ENCODE assay signal across 21 cellular contexts in genomic region chr20:58148891-58149290, GRCh38.
"Had no signal": no experiment of that assay in that cellular context is flagged by ENCODE, and none has a peak within 500 bp of the region (broad histone marks: within the 10 kb centered on the region; RNA-seq: fewer than 3 reads in every experiment).

No MANE protein-coding gene starts in this region.

- H3K4me2 ChIP-seq: SK-N-SH, smooth muscle cell had no signal

- H3K9ac ChIP-seq: SK-N-SH had no signal

- ATAC-seq: activated CD8-positive, alpha-beta T cell treated with anti-CD3 and anti-CD28 coated beads, Interleukin-2, amount 10 ng/mL, durations not matched to agents 7 days and 5 days; activated T-helper 17 cell treated with anti-CD3 and anti-CD28 coated beads, Interleukin-2, amount 50 U/mL, for 72 hours; effector memory CD8-positive, alpha-beta T cell; left ventricle myocardium superior; stimulated activated memory B cell treated with anti-CD40 and anti-IgM and Interleukin-4, amounts not matched to agents 10 μg/mL and 1 μg/mL and 100 μg/mL, for 72 hours had no signal

- H3K4me3 Mint-ChIP-seq: activated CD4-positive, alpha-beta T cell treated with anti-CD3 and anti-CD28 coated beads, Interleukin-2, amount 10 ng/mL, durations not matched to agents 7 days and 5 days; activated CD8-positive, alpha-beta T cell treated with anti-CD3 and anti-CD28 coated beads, Interleukin-2, amount 10 ng/mL, durations not matched to agents 7 days and 5 days; activated naive CD4-positive, alpha-beta T cell treated with anti-CD3 and anti-CD28 coated beads for 36 hours; activated T-helper 17 cell treated with anti-CD3 and anti-CD28 coated beads, Interleukin-2, amount 50 U/mL, for 72 hours; central memory CD8-positive, alpha-beta T cell; effector memory CD8-positive, alpha-beta T cell; stimulated activated memory B cell treated with anti-CD40 and anti-IgM and Interleukin-4, amounts not matched to agents 10 μg/mL and 1 μg/mL and 100 μg/mL, for 72 hours; type B pancreatic cell had no signal

- H3K27ac ChIP-seq: brain microvascular endothelial cell, dorsolateral prefrontal cortex, sigmoid colon, VCaP had no signal

- H3K4me3 ChIP-seq: dorsolateral prefrontal cortex, sigmoid colon, smooth muscle cell had no signal

- DNase-seq: activated CD4-positive, alpha-beta T cell treated with anti-CD3 and anti-CD28 coated beads, Interleukin-2, amount 10 ng/mL, durations not matched to agents 7 days and 5 days; activated CD4-positive, CD25-positive, alpha-beta regulatory T cell treated with anti-CD3 and anti-CD28 coated beads, Interleukin-2, amount 50 U/mL, for 72 hours; activated CD8-positive, alpha-beta T cell treated with anti-CD3 and anti-CD28 coated beads, Interleukin-2, amount 10 ng/mL, durations not matched to agents 7 days and 5 days; activated naive CD4-positive, alpha-beta T cell treated with anti-CD3 and anti-CD28 coated beads for 36 hours; brain microvascular endothelial cell; effector memory CD8-positive, alpha-beta T cell; hypothalamus; left ventricle myocardium superior; retina; sigmoid colon; SK-N-SH; stimulated activated CD4-positive, alpha-beta T cell treated with anti-CD3 and anti-CD28 coated beads, Interleukin-15, amount 100 ng/mL, for 24 hours; T-helper 2 cell had no signal

- H3K4me1 Mint-ChIP-seq: activated CD4-positive, alpha-beta T cell treated with anti-CD3 and anti-CD28 coated beads, Interleukin-2, amount 10 ng/mL, durations not matched to agents 7 days and 5 days; activated T-helper 17 cell treated with anti-CD3 and anti-CD28 coated beads, Interleukin-2, amount 50 U/mL, for 72 hours; central memory CD8-positive, alpha-beta T cell; stimulated activated memory B cell treated with anti-CD40 and anti-IgM and Interleukin-4, amounts not matched to agents 10 μg/mL and 1 μg/mL and 100 μg/mL, for 72 hours had no signal

- H3K9me3 ChIP-seq: sigmoid colon, SK-N-SH had no signal

- H3K36me3 ChIP-seq: brain microvascular endothelial cell, sigmoid colon had no signal

- H3K27me3 ChIP-seq: brain microvascular endothelial cell had no signal

- H3K27ac Mint-ChIP-seq: activated CD4-positive, alpha-beta T cell treated with anti-CD3 and anti-CD28 coated beads, Interleukin-2, amount 10 ng/mL, durations not matched to agents 7 days and 5 days; activated CD8-positive, alpha-beta T cell treated with anti-CD3 and anti-CD28 coated beads, Interleukin-2, amount 10 ng/mL, durations not matched to agents 7 days and 5 days; activated naive CD4-positive, alpha-beta T cell treated with anti-CD3 and anti-CD28 coated beads for 36 hours; activated T-helper 17 cell treated with anti-CD3 and anti-CD28 coated beads, Interleukin-2, amount 50 U/mL, for 72 hours; effector memory CD8-positive, alpha-beta T cell; progenitor cell of endocrine pancreas; stimulated activated memory B cell treated with anti-CD40 and anti-IgM and Interleukin-4, amounts not matched to agents 10 μg/mL and 1 μg/mL and 100 μg/mL, for 72 hours; type B pancreatic cell had no signal

- H3K9me3 Mint-ChIP-seq: activated CD4-positive, alpha-beta T cell treated with anti-CD3 and anti-CD28 coated beads, Interleukin-2, amount 10 ng/mL, durations not matched to agents 7 days and 5 days; activated naive CD4-positive, alpha-beta T cell treated with anti-CD3 and anti-CD28 coated beads for 36 hours; activated T-helper 17 cell treated with anti-CD3 and anti-CD28 coated beads, Interleukin-2, amount 50 U/mL, for 72 hours; central memory CD8-positive, alpha-beta T cell; effector memory CD8-positive, alpha-beta T cell had no signal

- H3K36me3 Mint-ChIP-seq: stimulated activated memory B cell treated with anti-CD40 and anti-IgM and Interleukin-4, amounts not matched to agents 10 μg/mL and 1 μg/mL and 100 μg/mL, for 72 hours; type B pancreatic cell had no signal
